ENCODE assay signal across 1 cellular context in genomic region chr7:43076189-43076605, GRCh38.
TF ChIP-seq lines count a peak whose summit lies in the region.

No MANE protein-coding gene starts in this region.

TF ChIP-seq in GM12878, 131 proteins besides CTCF, POLR2A, EP300 and RAD21 (continued from another document and continues in another):
- TF ChIP-seq, protein P1, sequence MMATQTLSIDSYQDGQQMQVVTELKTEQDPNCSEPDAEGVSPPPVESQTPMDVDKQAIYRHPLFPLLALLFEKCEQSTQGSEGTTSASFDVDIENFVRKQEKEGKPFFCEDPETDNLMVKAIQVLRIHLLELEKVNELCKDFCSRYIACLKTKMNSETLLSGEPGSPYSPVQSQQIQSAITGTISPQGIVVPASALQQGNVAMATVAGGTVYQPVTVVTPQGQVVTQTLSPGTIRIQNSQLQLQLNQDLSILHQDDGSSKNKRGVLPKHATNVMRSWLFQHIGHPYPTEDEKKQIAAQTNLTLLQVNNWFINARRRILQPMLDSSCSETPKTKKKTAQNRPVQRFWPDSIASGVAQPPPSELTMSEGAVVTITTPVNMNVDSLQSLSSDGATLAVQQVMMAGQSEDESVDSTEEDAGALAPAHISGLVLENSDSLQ (IDR thresholded peaks at IDR 0.05) = peak; percentile 15; the same call in 1 of the 2 replicates
- TF ChIP-seq, protein P2, sequence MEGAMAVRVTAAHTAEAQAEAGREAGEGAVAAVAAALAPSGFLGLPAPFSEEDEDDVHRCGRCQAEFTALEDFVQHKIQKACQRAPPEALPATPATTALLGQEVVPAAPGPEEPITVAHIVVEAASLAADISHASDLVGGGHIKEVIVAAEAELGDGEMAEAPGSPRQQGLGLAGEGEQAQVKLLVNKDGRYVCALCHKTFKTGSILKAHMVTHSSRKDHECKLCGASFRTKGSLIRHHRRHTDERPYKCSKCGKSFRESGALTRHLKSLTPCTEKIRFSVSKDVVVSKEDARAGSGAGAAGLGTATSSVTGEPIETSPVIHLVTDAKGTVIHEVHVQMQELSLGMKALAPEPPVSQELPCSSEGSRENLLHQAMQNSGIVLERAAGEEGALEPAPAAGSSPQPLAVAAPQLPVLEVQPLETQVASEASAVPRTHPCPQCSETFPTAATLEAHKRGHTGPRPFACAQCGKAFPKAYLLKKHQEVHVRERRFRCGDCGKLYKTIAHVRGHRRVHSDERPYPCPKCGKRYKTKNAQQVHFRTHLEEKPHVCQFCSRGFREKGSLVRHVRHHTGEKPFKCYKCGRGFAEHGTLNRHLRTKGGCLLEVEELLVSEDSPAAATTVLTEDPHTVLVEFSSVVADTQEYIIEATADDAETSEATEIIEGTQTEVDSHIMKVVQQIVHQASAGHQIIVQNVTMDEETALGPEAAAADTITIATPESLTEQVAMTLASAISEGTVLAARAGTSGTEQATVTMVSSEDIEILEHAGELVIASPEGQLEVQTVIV (IDR thresholded peaks at IDR 0.05; ENCODE audit: borderline replicate concordance, partially characterized antibody) = no peak
- no peak for TF ChIP-seq ZBED1 (IDR thresholded peaks at IDR 0.05; ENCODE audit: borderline replicate concordance)
- TF ChIP-seq MTA3 (IDR thresholded peaks at IDR 0.05; ENCODE audit: borderline replicate concordance, low read length) = 0 out of 2 replicates have a peak, but pooled peaks have one; percentile 42
- peak; percentile 38; the same call in 1 of the 2 replicates for TF ChIP-seq CHD2 (IDR thresholded peaks at IDR 0.05; ENCODE audit: borderline replicate concordance, low read depth, low read length)
- 0 out of 2 replicates have a peak, but pooled peaks have one; percentile 21 for TF ChIP-seq BACH1 (IDR thresholded peaks at IDR 0.05; ENCODE audit: borderline replicate concordance)
- no peak for TF ChIP-seq BRCA1 (IDR thresholded peaks at IDR 0.05; ENCODE audit: low read depth, low read length)
- TF ChIP-seq TARDBP (IDR thresholded peaks at IDR 0.05; ENCODE audit: borderline replicate concordance) = no peak
- TF ChIP-seq EED (IDR thresholded peaks at IDR 0.05; ENCODE audit: low read depth) = peak; percentile 90
- no peak for TF ChIP-seq TBL1XR1 (IDR thresholded peaks at IDR 0.05; ENCODE audit: low read depth, low read length)
- no peak for TF ChIP-seq WRNIP1 (IDR thresholded peaks at IDR 0.05; ENCODE audit: borderline replicate concordance, low read depth, low read length)
- no peak for TF ChIP-seq RAD51 (IDR thresholded peaks at IDR 0.05)
- no peak for TF ChIP-seq SMARCA5 (IDR thresholded peaks at IDR 0.05)
- no peak for TF ChIP-seq EZH2 (IDR thresholded peaks at IDR 0.05; ENCODE audit: borderline replicate concordance, control insufficient read depth, low read depth, low read length)
- TF ChIP-seq, protein P3, sequence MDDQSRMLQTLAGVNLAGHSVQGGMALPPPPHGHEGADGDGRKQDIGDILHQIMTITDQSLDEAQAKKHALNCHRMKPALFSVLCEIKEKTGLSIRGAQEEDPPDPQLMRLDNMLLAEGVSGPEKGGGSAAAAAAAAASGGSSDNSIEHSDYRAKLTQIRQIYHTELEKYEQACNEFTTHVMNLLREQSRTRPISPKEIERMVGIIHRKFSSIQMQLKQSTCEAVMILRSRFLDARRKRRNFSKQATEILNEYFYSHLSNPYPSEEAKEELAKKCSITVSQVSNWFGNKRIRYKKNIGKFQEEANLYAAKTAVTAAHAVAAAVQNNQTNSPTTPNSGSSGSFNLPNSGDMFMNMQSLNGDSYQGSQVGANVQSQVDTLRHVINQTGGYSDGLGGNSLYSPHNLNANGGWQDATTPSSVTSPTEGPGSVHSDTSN (IDR thresholded peaks at IDR 0.05; ENCODE audit: insufficient replicate concordance, low read depth, low read length) = no peak
- TF ChIP-seq RELA (IDR thresholded peaks at IDR 0.05; ENCODE audit: borderline replicate concordance, partially characterized antibody) = peak; percentile 96
- no peak for TF ChIP-seq ZNF592 (IDR thresholded peaks at IDR 0.05)
- no peak for TF ChIP-seq KAT2A (conservative IDR thresholded peaks at IDR 0.05; ENCODE audit: control insufficient read depth, low read depth, low read length)
- no peak for TF ChIP-seq NFXL1 (IDR thresholded peaks at IDR 0.05; ENCODE audit: borderline replicate concordance)
- TF ChIP-seq CBX5 (IDR thresholded peaks at IDR 0.05; ENCODE audit: low read depth) = peak; percentile 89; the same call in 1 of the 2 replicates
- no peak for TF ChIP-seq POLR2AphosphoS5 (IDR thresholded peaks at IDR 0.05; ENCODE audit: low read length)
- TF ChIP-seq, protein P4, sequence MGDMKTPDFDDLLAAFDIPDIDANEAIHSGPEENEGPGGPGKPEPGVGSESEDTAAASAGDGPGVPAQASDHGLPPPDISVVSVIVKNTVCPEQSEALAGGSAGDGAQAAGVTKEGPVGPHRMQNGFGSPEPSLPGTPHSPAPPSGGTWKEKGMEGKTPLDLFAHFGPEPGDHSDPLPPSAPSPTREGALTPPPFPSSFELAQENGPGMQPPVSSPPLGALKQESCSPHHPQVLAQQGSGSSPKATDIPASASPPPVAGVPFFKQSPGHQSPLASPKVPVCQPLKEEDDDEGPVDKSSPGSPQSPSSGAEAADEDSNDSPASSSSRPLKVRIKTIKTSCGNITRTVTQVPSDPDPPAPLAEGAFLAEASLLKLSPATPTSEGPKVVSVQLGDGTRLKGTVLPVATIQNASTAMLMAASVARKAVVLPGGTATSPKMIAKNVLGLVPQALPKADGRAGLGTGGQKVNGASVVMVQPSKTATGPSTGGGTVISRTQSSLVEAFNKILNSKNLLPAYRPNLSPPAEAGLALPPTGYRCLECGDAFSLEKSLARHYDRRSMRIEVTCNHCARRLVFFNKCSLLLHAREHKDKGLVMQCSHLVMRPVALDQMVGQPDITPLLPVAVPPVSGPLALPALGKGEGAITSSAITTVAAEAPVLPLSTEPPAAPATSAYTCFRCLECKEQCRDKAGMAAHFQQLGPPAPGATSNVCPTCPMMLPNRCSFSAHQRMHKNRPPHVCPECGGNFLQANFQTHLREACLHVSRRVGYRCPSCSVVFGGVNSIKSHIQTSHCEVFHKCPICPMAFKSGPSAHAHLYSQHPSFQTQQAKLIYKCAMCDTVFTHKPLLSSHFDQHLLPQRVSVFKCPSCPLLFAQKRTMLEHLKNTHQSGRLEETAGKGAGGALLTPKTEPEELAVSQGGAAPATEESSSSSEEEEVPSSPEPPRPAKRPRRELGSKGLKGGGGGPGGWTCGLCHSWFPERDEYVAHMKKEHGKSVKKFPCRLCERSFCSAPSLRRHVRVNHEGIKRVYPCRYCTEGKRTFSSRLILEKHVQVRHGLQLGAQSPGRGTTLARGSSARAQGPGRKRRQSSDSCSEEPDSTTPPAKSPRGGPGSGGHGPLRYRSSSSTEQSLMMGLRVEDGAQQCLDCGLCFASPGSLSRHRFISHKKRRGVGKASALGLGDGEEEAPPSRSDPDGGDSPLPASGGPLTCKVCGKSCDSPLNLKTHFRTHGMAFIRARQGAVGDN (IDR thresholded peaks at IDR 0.05) = no peak
- no peak for TF ChIP-seq E2F8 (IDR thresholded peaks at IDR 0.05; ENCODE audit: low read depth, partially characterized antibody)
- TF ChIP-seq IRF5 (IDR thresholded peaks at IDR 0.05; ENCODE audit: borderline replicate concordance) = no peak
- TF ChIP-seq, protein P5, sequence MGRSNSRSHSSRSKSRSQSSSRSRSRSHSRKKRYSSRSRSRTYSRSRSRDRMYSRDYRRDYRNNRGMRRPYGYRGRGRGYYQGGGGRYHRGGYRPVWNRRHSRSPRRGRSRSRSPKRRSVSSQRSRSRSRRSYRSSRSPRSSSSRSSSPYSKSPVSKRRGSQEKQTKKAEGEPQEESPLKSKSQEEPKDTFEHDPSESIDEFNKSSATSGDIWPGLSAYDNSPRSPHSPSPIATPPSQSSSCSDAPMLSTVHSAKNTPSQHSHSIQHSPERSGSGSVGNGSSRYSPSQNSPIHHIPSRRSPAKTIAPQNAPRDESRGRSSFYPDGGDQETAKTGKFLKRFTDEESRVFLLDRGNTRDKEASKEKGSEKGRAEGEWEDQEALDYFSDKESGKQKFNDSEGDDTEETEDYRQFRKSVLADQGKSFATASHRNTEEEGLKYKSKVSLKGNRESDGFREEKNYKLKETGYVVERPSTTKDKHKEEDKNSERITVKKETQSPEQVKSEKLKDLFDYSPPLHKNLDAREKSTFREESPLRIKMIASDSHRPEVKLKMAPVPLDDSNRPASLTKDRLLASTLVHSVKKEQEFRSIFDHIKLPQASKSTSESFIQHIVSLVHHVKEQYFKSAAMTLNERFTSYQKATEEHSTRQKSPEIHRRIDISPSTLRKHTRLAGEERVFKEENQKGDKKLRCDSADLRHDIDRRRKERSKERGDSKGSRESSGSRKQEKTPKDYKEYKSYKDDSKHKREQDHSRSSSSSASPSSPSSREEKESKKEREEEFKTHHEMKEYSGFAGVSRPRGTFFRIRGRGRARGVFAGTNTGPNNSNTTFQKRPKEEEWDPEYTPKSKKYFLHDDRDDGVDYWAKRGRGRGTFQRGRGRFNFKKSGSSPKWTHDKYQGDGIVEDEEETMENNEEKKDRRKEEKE (IDR thresholded peaks at IDR 0.05) = no peak
- no peak for TF ChIP-seq KDM1A (IDR thresholded peaks at IDR 0.05; ENCODE audit: borderline replicate concordance)
- no peak for TF ChIP-seq MYB (IDR thresholded peaks at IDR 0.05; ENCODE audit: borderline replicate concordance, low read depth, low read length)
- no peak for TF ChIP-seq SMAD5 (IDR thresholded peaks at IDR 0.05; ENCODE audit: low read depth)
- TF ChIP-seq BCL3 (IDR thresholded peaks at IDR 0.05; ENCODE audit: borderline replicate concordance, insufficient read depth, low read depth, low read length, poor library complexity, severe bottlenecking) = no peak
- no peak for TF ChIP-seq CEBPB (IDR thresholded peaks at IDR 0.05; ENCODE audit: borderline replicate concordance in 1 of 2, low read depth in 2 of 2, low read length in 2 of 2)
- peak; percentile 81 for TF ChIP-seq BCL11A (IDR thresholded peaks at IDR 0.05; ENCODE audit: low read depth, low read length)
